8 cellular contexts compared by ENCODE assay signal in genomic region chr18:12946549-12947354, GRCh38. TPM values are rescaled to one million over a fixed set of nuclear protein-coding genes. Genes with fewer than 3 reads are reported as not detected.
A peak's percentile ranks its signal among the peaks of the same experiment; 100 is the strongest.
DNase-seq lines count a peak whose midpoint lies in the region; ATAC-seq, FAIRE-seq and TF ChIP-seq lines count a peak whose summit lies in the region.

No MANE protein-coding gene starts in this region.

- ATAC-seq in activated naive CD8-positive, alpha-beta T cell treated with anti-CD3 and anti-CD28 coated beads, Interleukin-2, amount 50 U/mL, for 24 hours = no peak
- ATAC-seq in left cardiac atrium (peak in 1 of 2 donors; percentile 4), pancreas (peak in 2 of 4 donors; percentile 1 to 3), HG02798 (IDR thresholded peaks at IDR 0.05; ENCODE audit: poor library complexity, unreplicated experiment) (no peak)

- H3K36me3 Mint-ChIP-seq in activated naive CD8-positive, alpha-beta T cell treated with anti-CD3 and anti-CD28 coated beads, Interleukin-2, amount 50 U/mL, for 24 hours (ENCODE audit: low read depth) = peaks cover 34% of the 10 kb centered on the region

- WGBS in pancreas, 2 donors = 4 to 6% methylated on average over 17 of the region's 17 CpGs

- intact Hi-C loops in left cardiac atrium (cut with DNase I) = no loop called here
- intact Hi-C loops in pancreas (cut with DNase I) = no loop called here

- peak; percentile 36 for FAIRE-seq in H54 (lab: Jason Lieb, UNC)
- FAIRE-seq in pancreas (lab: Jason Lieb, UNC) = no peak

- H3K27me3 ChIP-seq in pancreas = no peaks in the 10 kb centered on the region

- no peaks in the 10 kb centered on the region for H3K9me3 ChIP-seq in pancreas

- no peaks in the 10 kb centered on the region for H3K9me3 Mint-ChIP-seq in activated naive CD8-positive, alpha-beta T cell treated with anti-CD3 and anti-CD28 coated beads, Interleukin-2, amount 50 U/mL, for 24 hours

- H3K27ac Mint-ChIP-seq in activated naive CD8-positive, alpha-beta T cell treated with anti-CD3 and anti-CD28 coated beads, Interleukin-2, amount 50 U/mL, for 24 hours = peak overlapping the region; percentile 95

- H3K36me3 ChIP-seq in pancreas = no peaks in the 10 kb centered on the region

- peak overlapping the region; percentile 97 for H3K4me3 Mint-ChIP-seq in activated naive CD8-positive, alpha-beta T cell treated with anti-CD3 and anti-CD28 coated beads, Interleukin-2, amount 50 U/mL, for 24 hours

- no peaks in the 10 kb centered on the region for H3K27me3 Mint-ChIP-seq in activated naive CD8-positive, alpha-beta T cell treated with anti-CD3 and anti-CD28 coated beads, Interleukin-2, amount 50 U/mL, for 24 hours

- H3K4me1 Mint-ChIP-seq in activated naive CD8-positive, alpha-beta T cell treated with anti-CD3 and anti-CD28 coated beads, Interleukin-2, amount 50 U/mL, for 24 hours = peaks cover 52% of the 10 kb centered on the region

- no peak for TF ChIP-seq POLR2A in H54 (IDR thresholded peaks at IDR 0.05; ENCODE audit: low read depth, low read length)

- H3K4me3 ChIP-seq in pancreas = peak overlapping the region; percentile 22 to 63 (median 52)

- H3K27ac ChIP-seq in pancreas = peak overlapping the region; percentile 87 to 98 (median 93)

- TF ChIP-seq CTCF in pancreas (IDR thresholded peaks at IDR 0.05) = no peak

- peak; percentile 68 for DNase-seq in D341Med (ENCODE audit: low spot score)
- DNase-seq in H54 (ENCODE audit: insufficient read length, low spot score) = peak; percentile 17
- DNase-seq in NCI-H446 treated with DMSO at 0.1 percent for 48 hours (lab: John Stamatoyannopoulos, UW) = peak; percentile 26
- DNase-seq in activated naive CD8-positive, alpha-beta T cell treated with anti-CD3 and anti-CD28 coated beads, Interleukin-2, amount 50 U/mL, for 24 hours = peak; percentile 27
- DNase-seq in left cardiac atrium = peak; percentile 74
- peak in 3 of 6 donors; percentile 31 to 60 (median 55) for DNase-seq in pancreas
- DNase-seq in retina = no peak

- peaks cover 0 to 21% (median 10%) of the 10 kb centered on the region in 3 donors for H3K4me1 ChIP-seq in pancreas

RNA-seq across cellular contexts. Expression of gene SEH1L, which starts 1.1 kb away (rescaled TPM):
- total RNA-seq in left cardiac atrium (10 to 100 TPM; 16.9 to 28.9 TPM), pancreas (10 to 100 TPM; 16.7 to 23.7 (median 19.7) TPM)
- 10 to 100 TPM in 1 of 2 donors, 1 to 10 TPM in 1; 9.4 to 14.2 TPM for polyA plus RNA-seq in pancreas

RNA-seq across cellular contexts. Expression of gene CEP192, which starts 44.4 kb away (rescaled TPM):
- 10 to 100 TPM; 24.6 to 27.1 TPM for total RNA-seq in left cardiac atrium
- total RNA-seq in pancreas = 10 to 100 TPM; 10.3 to 20.7 (median 14.0) TPM
- polyA plus RNA-seq in pancreas = 10 to 100 TPM in 1 of 2 donors, 1 to 10 TPM in 1; 6.7 to 21.7 TPM
